In the genomic region with DNA sequence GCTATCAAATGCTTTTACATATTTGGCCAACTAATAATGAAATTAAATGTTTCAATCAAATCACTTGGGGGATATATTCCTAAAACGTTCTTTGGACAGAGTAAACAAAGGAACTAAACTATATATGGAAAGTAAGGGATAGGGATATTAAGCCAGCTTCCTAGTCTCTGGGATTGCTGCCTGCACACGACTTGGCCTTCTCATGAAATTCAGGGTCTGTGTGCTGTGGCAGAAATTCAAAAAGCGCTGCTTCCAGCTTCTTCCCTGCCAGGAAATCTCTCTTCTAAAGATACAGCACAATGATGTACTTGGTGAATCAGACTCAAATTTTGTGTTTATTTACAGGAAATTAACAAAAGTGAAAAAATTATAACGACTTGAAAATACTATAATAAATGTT, we compare ENCODE assay signal across 14 cellular contexts.
A peak's percentile ranks its signal among the peaks of the same experiment; 100 is the strongest.
DNase-seq lines count a peak whose midpoint lies in the region; ATAC-seq and TF ChIP-seq lines count a peak whose summit lies in the region.
"Had no signal": no experiment of that assay in that cellular context is flagged by ENCODE, and none has a peak within 500 bp of the region (broad histone marks: within the 10 kb centered on the region; RNA-seq: fewer than 3 reads in every experiment).

No MANE protein-coding gene starts in this region.

- 32% methylated on average over 4 of the region's 4 CpGs for WGBS in right cardiac atrium

- H3K9me3 ChIP-seq in right cardiac atrium (ENCODE audit: control insufficient read depth, low read length), result no peaks in the 10 kb centered on the region
- H3K9me3 ChIP-seq in right atrium auricular region, result no peaks in the 10 kb centered on the region
- H3K9me3 ChIP-seq in breast epithelium, result no peaks in the 10 kb centered on the region
- H3K9me3 ChIP-seq: HAP-1 had no signal

- H3K4me1 ChIP-seq in right cardiac atrium (ENCODE audit: control insufficient read depth, insufficient read depth, low read length) (no peaks in the 10 kb centered on the region), right atrium auricular region (no peaks in the 10 kb centered on the region), breast epithelium (no peaks in the 10 kb centered on the region)
- H3K4me1 ChIP-seq: HAP-1 had no signal

- no peak overlapping the region for H3K4me3 ChIP-seq in right cardiac atrium (ENCODE audit: low read length)
- H3K4me3 ChIP-seq in right atrium auricular region, result no peak overlapping the region
- H3K4me3 ChIP-seq in fibroblast of the aortic adventitia (ENCODE audit: low read depth, low read length), result no peak overlapping the region
- H3K4me3 ChIP-seq in breast epithelium, result no peak overlapping the region
- H3K4me3 ChIP-seq: HAP-1 had no signal

- peak in 1 of 2 donors; percentile 54 for ATAC-seq in right cardiac atrium
- ATAC-seq in HG03039 (IDR thresholded peaks at IDR 0.05; ENCODE audit: unreplicated experiment), result no peak

- H3K27ac ChIP-seq in right cardiac atrium (ENCODE audit: low read length) (no peak overlapping the region), right atrium auricular region (no peak overlapping the region), breast epithelium (no peak overlapping the region)

- peak in 2 of 3 donors; percentile 17 to 59 for DNase-seq in right cardiac atrium
- DNase-seq in right atrium auricular region (ENCODE audit: low spot score), result no peak
- peak; percentile 80 for DNase-seq in cerebellum (ENCODE audit: low spot score)
- peak; percentile 82 for DNase-seq in fibroblast of the aortic adventitia (ENCODE audit: low read depth)
- no peak for DNase-seq in Kasumi-1 (lab: John Stamatoyannopoulos, UW)
- DNase-seq in NCI-H69 (lab: John Stamatoyannopoulos, UW), result no peak
- DNase-seq in breast epithelium (ENCODE audit: low spot score in 2 of 2), result no peak
- DNase-seq: 8988T; ACHN; Calu3; CD4-positive, alpha-beta T cell; DMS79 had no signal

- H3K27me3 ChIP-seq in right cardiac atrium (ENCODE audit: control insufficient read depth, insufficient read depth), result no peaks in the 10 kb centered on the region
- no peaks in the 10 kb centered on the region for H3K27me3 ChIP-seq in right atrium auricular region
- H3K27me3 ChIP-seq in breast epithelium, result no peaks in the 10 kb centered on the region

- intact Hi-C loops in right cardiac atrium (cut with DNase I), result no loop called here
- intact Hi-C loops in breast epithelium (cut with DNase I; ENCODE audit: low total_unique reads), result no loop called here

- H3K36me3 ChIP-seq in right atrium auricular region, result no peaks in the 10 kb centered on the region
- no peaks in the 10 kb centered on the region for H3K36me3 ChIP-seq in breast epithelium
- H3K36me3 ChIP-seq: HAP-1 had no signal

- TF ChIP-seq CTCF in right atrium auricular region (IDR thresholded peaks at IDR 0.05) (no peak), fibroblast of the aortic adventitia (IDR thresholded peaks at IDR 0.05; ENCODE audit: insufficient read depth, low read length) (no peak), breast epithelium (IDR thresholded peaks at IDR 0.05) (no peak)

- TF ChIP-seq POLR2A in breast epithelium (IDR thresholded peaks at IDR 0.05), result no peak

Comparison
In these comparisons a context has a peak if more than half of its experiments do, and no peak if none do; other contexts are left out.
1. DNase-seq: peak in right cardiac atrium (2 of 3), cerebellum (single experiment) and fibroblast of the aortic adventitia (single experiment); none in right atrium auricular region (single experiment), Kasumi-1 (0 of 2), NCI-H69 (single experiment) and breast epithelium (0 of 2).